Comparison of ENCODE assay signal across 1 cellular context in genomic region chr15:64568765-64569164, GRCh38.
TF ChIP-seq lines count a peak whose summit lies in the region.

No MANE protein-coding gene starts in this region.

TF ChIP-seq in HEK293, 187 proteins besides CTCF, POLR2A, EP300 and RAD21:
- TF ChIP-seq, protein P1, sequence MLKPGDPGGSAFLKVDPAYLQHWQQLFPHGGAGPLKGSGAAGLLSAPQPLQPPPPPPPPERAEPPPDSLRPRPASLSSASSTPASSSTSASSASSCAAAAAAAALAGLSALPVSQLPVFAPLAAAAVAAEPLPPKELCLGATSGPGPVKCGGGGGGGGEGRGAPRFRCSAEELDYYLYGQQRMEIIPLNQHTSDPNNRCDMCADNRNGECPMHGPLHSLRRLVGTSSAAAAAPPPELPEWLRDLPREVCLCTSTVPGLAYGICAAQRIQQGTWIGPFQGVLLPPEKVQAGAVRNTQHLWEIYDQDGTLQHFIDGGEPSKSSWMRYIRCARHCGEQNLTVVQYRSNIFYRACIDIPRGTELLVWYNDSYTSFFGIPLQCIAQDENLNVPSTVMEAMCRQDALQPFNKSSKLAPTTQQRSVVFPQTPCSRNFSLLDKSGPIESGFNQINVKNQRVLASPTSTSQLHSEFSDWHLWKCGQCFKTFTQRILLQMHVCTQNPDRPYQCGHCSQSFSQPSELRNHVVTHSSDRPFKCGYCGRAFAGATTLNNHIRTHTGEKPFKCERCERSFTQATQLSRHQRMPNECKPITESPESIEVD (tag by site-specific recombination; IDR thresholded peaks at IDR 0.05): peak; percentile 21; the same call in 1 of the 2 replicates
- no peak for TF ChIP-seq ZNF664 (tag by site-specific recombination; IDR thresholded peaks at IDR 0.05)
TF ChIP-seq in HEK293: peak in this region for 1.
